Comparison of ENCODE assay signal across 12 cellular contexts in genomic region chr6:146990284-146990683, GRCh38.
DNase-seq lines count a peak whose midpoint lies in the region; ATAC-seq and TF ChIP-seq lines count a peak whose summit lies in the region.
"Had no signal": no experiment of that assay in that cellular context is flagged by ENCODE, and none has a peak within 500 bp of the region (broad histone marks: within the 10 kb centered on the region; RNA-seq: fewer than 3 reads in every experiment).

No MANE protein-coding gene starts in this region.

- no peak overlapping the region for H4K8ac ChIP-seq in trophoblast cell (ENCODE audit: low read depth, low read length)

- H4K91ac ChIP-seq in trophoblast cell (ENCODE audit: low read depth, low read length), result no peak overlapping the region

- H3K27ac ChIP-seq in mesodermal cell (ENCODE audit: low read depth, low read length, severe bottlenecking) (peak overlapping the region; percentile 61), trophoblast cell (ENCODE audit: low read depth, low read length) (no peak overlapping the region), Karpas-422 (ENCODE audit: low read length) (no peak overlapping the region)

- 93% methylated on average over 2 of the region's 2 CpGs; no CpG with 5 or more reads in 1 of the 2 experiments for WGBS in mesodermal cell (ENCODE audit: insufficient coverage in 2 of 2), 2 experiments
- no CpG with 5 or more reads among the region's 2 CpGs for WGBS in trophoblast cell (ENCODE audit: extremely low coverage, insufficient coverage, insufficient read length)

- H3K14ac ChIP-seq in trophoblast cell (ENCODE audit: low read length), result no peak overlapping the region

- H3K4me1 ChIP-seq in mesodermal cell (ENCODE audit: control insufficient read depth, insufficient read depth, low read length, poor library complexity, severe bottlenecking) (peaks cover 12% of the 10 kb centered on the region), trophoblast cell (ENCODE audit: control insufficient read depth in 1 of 2, insufficient read depth in 2 of 2, low read length in 2 of 2) (no peaks in the 10 kb centered on the region), Karpas-422 (ENCODE audit: low read length) (no peaks in the 10 kb centered on the region)

- H3K79me2 ChIP-seq in trophoblast cell (ENCODE audit: control insufficient read depth, insufficient read depth, low read length, poor library complexity) (no peaks in the 10 kb centered on the region), Karpas-422 (ENCODE audit: low read length) (no peaks in the 10 kb centered on the region)

- no peak overlapping the region for H2BK5ac ChIP-seq in trophoblast cell (ENCODE audit: low read depth, low read length, poor library complexity)

- no peak overlapping the region for H3K4me2 ChIP-seq in trophoblast cell (ENCODE audit: low read length)
- no peak overlapping the region for H3K4me2 ChIP-seq in Karpas-422 (ENCODE audit: low read depth, low read length, poor library complexity, severe bottlenecking)

- H2BK120ac ChIP-seq in trophoblast cell (ENCODE audit: insufficient read depth, low read length, poor library complexity), result no peak overlapping the region

- H3K27me3 ChIP-seq in trophoblast cell (ENCODE audit: insufficient read depth, low read length), result no peaks in the 10 kb centered on the region
- H3K27me3 ChIP-seq in Karpas-422 (ENCODE audit: low read length), result no peaks in the 10 kb centered on the region

- no peak overlapping the region for H3K23ac ChIP-seq in trophoblast cell (ENCODE audit: low read length)

- no peak for ATAC-seq in GM19035 (IDR thresholded peaks at IDR 0.05; ENCODE audit: unreplicated experiment)
- ATAC-seq: activated CD8-positive, alpha-beta memory T cell treated with anti-CD3 and anti-CD28 coated beads, Interleukin-2, amount 10 ng/mL, durations not matched to agents 7 days and 5 days; WTC11 had no signal

- H3K9ac ChIP-seq in trophoblast cell (ENCODE audit: low read length), result no peak overlapping the region
- no peak overlapping the region for H3K9ac ChIP-seq in Karpas-422 (ENCODE audit: low read length)

- H3K18ac ChIP-seq in trophoblast cell (ENCODE audit: low read length), result no peak overlapping the region

- H2AFZ ChIP-seq in trophoblast cell (ENCODE audit: insufficient read depth, low read length, poor library complexity), result no peak overlapping the region
- H2AFZ ChIP-seq in Karpas-422 (ENCODE audit: low read length), result no peak overlapping the region

- DNase-seq in AG10803 (ENCODE audit: low read depth) (peak; percentile 75), M059J (ENCODE audit: low read depth) (peak; percentile 88), cerebellar cortex (ENCODE audit: low spot score) (peak; percentile 65), trophoblast cell (no peak), Karpas-422 (no peak), NCI-H2171 treated with DMSO at 0.1 percent for 48 hours (lab: John Stamatoyannopoulos, UW) (no peak)
- DNase-seq: activated CD8-positive, alpha-beta memory T cell treated with anti-CD3 and anti-CD28 coated beads, Interleukin-2, amount 10 ng/mL, durations not matched to agents 7 days and 5 days; activated naive CD4-positive, alpha-beta T cell treated with anti-CD3 and anti-CD28 coated beads for 36 hours; NCI-H1105 had no signal

- no peak overlapping the region for H4K12ac ChIP-seq in trophoblast cell (ENCODE audit: low read depth, low read length)

- TF ChIP-seq CTCF in AG10803 (conservative IDR thresholded peaks at IDR 0.05; ENCODE audit: low read length), result no peak

- H3K36me3 ChIP-seq in mesodermal cell (ENCODE audit: control insufficient read depth, insufficient read depth, low read length), result no peaks in the 10 kb centered on the region
- no peaks in the 10 kb centered on the region for H3K36me3 ChIP-seq in trophoblast cell (ENCODE audit: control insufficient read depth in 1 of 2, insufficient read depth in 2 of 2, low read length in 2 of 2)
- no peaks in the 10 kb centered on the region for H3K36me3 ChIP-seq in Karpas-422 (ENCODE audit: insufficient read depth, low read length)

- H2BK12ac ChIP-seq in trophoblast cell (ENCODE audit: low read length), result no peak overlapping the region

- H2AK5ac ChIP-seq in trophoblast cell (ENCODE audit: low read length), result no peak overlapping the region

- no peak overlapping the region for H3K4me3 ChIP-seq in AG10803 (ENCODE audit: low read length)
- H3K4me3 ChIP-seq in mesodermal cell (ENCODE audit: extremely low read depth, insufficient read depth, low read length, poor library complexity, severe bottlenecking), result no peak overlapping the region
- H3K4me3 ChIP-seq in trophoblast cell (ENCODE audit: low read depth, low read length), result no peak overlapping the region
- H3K4me3 ChIP-seq in Karpas-422 (ENCODE audit: low read length), result no peak overlapping the region

- no peaks in the 10 kb centered on the region for H3K9me2 ChIP-seq in Karpas-422 (replicated peaks; ENCODE audit: insufficient read depth, low read length)

- H3K4ac ChIP-seq in trophoblast cell (ENCODE audit: low read depth, low read length), result no peak overlapping the region

- H3K79me1 ChIP-seq in trophoblast cell (ENCODE audit: low read length), result no peaks in the 10 kb centered on the region

- H3K9me3 ChIP-seq in mesodermal cell (ENCODE audit: control insufficient read depth, low read length), result no peaks in the 10 kb centered on the region
- no peaks in the 10 kb centered on the region for H3K9me3 ChIP-seq in trophoblast cell (ENCODE audit: insufficient read depth, low read depth, low read length)
- H3K9me3 ChIP-seq in Karpas-422 (ENCODE audit: low read length), result no peaks in the 10 kb centered on the region

- no peaks in the 10 kb centered on the region for H4K20me1 ChIP-seq in Karpas-422 (ENCODE audit: insufficient read depth, low read depth, low read length)

Comparison
In these comparisons a context has a peak if more than half of its experiments do, and no peak if none do; other contexts are left out.
1. DNase-seq: peak in AG10803 (single experiment), M059J (single experiment) and cerebellar cortex (single experiment); none in trophoblast cell (0 of 2), Karpas-422 (single experiment) and NCI-H2171 treated with DMSO at 0.1 percent for 48 hours (single experiment).